In the genomic region with DNA sequence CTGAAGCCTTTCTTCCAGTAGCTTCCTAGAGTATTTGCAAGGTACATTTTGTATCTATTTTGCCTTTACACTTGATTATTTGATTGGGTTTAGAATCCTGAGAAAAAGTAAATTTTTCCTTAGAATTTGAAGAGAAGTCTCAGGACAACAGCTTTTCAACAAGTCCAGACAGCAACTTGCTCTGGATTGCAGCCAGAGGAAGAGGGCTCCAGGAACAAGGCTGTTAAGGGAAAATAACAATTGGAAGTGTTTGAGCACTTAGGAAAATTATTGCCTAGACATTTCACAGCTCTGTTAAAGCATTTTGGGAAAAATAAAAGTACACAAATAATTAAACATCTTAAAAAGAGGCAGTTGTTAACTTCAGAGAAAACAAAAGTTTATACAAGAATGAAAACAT, we compare ENCODE assay signal across 16 cellular contexts. TPM values are rescaled to one million over a fixed set of nuclear protein-coding genes. Genes with fewer than 3 reads are reported as not detected.
A peak's percentile ranks its signal among the peaks of the same experiment; 100 is the strongest.
DNase-seq lines count a peak whose midpoint lies in the region; ATAC-seq, FAIRE-seq and TF ChIP-seq lines count a peak whose summit lies in the region.
"Had no signal": no experiment of that assay in that cellular context is flagged by ENCODE, and none has a peak within 500 bp of the region (broad histone marks: within the 10 kb centered on the region; RNA-seq: fewer than 3 reads in every experiment).

No MANE protein-coding gene starts in this region.

- no peak for ATAC-seq in mucosa of descending colon
- no peak for ATAC-seq in HG02798 (IDR thresholded peaks at IDR 0.05; ENCODE audit: poor library complexity, unreplicated experiment)
- ATAC-seq: GM23338, T-cell had no signal

- no peaks in the 10 kb centered on the region for H3K36me3 ChIP-seq in bronchial epithelial cell (ENCODE audit: control insufficient read depth, insufficient read depth, low read length)
- H3K36me3 ChIP-seq in mucosa of descending colon (ENCODE audit: low read depth): no peaks in the 10 kb centered on the region

- intact Hi-C loops in mucosa of descending colon (cut with DNase I, micrococcal nuclease): no loop called here

- H3K4me3 ChIP-seq in bronchial epithelial cell (ENCODE audit: low read depth, low read length) (no peak overlapping the region), mucosa of descending colon (no peak overlapping the region)
- H3K4me3 ChIP-seq: GM23338 had no signal

- no peaks in the 10 kb centered on the region for H3K4me1 ChIP-seq in mucosa of descending colon (ENCODE audit: low read depth)

- peaks cover 4% of the 10 kb centered on the region for H3K9me3 ChIP-seq in mucosa of descending colon

- TF ChIP-seq CTCF in bronchial epithelial cell (IDR thresholded peaks at IDR 0.05; ENCODE audit: insufficient read depth, low read length, severe bottlenecking) (no peak), mucosa of descending colon (IDR thresholded peaks at IDR 0.05) (no peak)

- H3K27me3 ChIP-seq in bronchial epithelial cell (ENCODE audit: control insufficient read depth, insufficient read depth, low read length): no peaks in the 10 kb centered on the region

- no peak for FAIRE-seq in bronchial epithelial cell (lab: Jason Lieb, UNC)

- DNase-seq in NCI-H1105 treated with DMSO at 0.1 percent for 48 hours (lab: John Stamatoyannopoulos, UW) (peak; percentile 50), NCI-H748 (lab: John Stamatoyannopoulos, UW; ENCODE audit: unreplicated experiment) (peak; percentile 36), bronchial epithelial cell (ENCODE audit: low read depth) (peak; percentile 61), lung microvascular endothelial cell (ENCODE audit: low read depth in 2 of 2) (peak; percentile 30 to 45), mucosa of descending colon (no peak), T-helper 1 cell (no peak)
- DNase-seq: CD4-positive, alpha-beta T cell; DND-41; GDM1; KG1; NCI-H1092 treated with DMSO at 0.1 percent for 48 hours; NCI-H1930; NCI-H82; T-cell had no signal

RNA-seq across cellular contexts. Expression of a gene that starts 58.3 kb away (rescaled TPM):
- total RNA-seq in bronchial epithelial cell (0.26 and 0.90 TPM in 2 replicates), lung microvascular endothelial cell (13.9 and 17.3 TPM in 2 replicates), mucosa of descending colon (1 to 10 TPM; 1.2 to 2.8 (median 2.2) TPM)

Comparison
In these comparisons a context has a peak if more than half of its experiments do, and no peak if none do; other contexts are left out.
1. DNase-seq: peak in NCI-H1105 treated with DMSO at 0.1 percent for 48 hours (single experiment), NCI-H748 (single experiment), bronchial epithelial cell (single experiment) and lung microvascular endothelial cell (2 of 2); none in mucosa of descending colon (0 of 3) and T-helper 1 cell (0 of 5).